10 cellular contexts compared by ENCODE assay signal in genomic region chr3:57646723-57647122, GRCh38. TPM values are rescaled to one million over a fixed set of nuclear protein-coding genes. Genes with fewer than 3 reads are reported as not detected.
A peak's percentile ranks its signal among the peaks of the same experiment; 100 is the strongest.
DNase-seq lines count a peak whose midpoint lies in the region; ATAC-seq and TF ChIP-seq lines count a peak whose summit lies in the region.
"Had no signal": no experiment of that assay in that cellular context is flagged by ENCODE, and none has a peak within 500 bp of the region (broad histone marks: within the 10 kb centered on the region; RNA-seq: fewer than 3 reads in every experiment).

No MANE protein-coding gene starts in this region.

- H3K27ac Mint-ChIP-seq in CD14-positive monocyte = peak overlapping the region in 3 of 7 donors; percentile 6 to 79 (median 27)
- peak overlapping the region; percentile 36 for H3K27ac Mint-ChIP-seq in memory B cell
- H3K27ac Mint-ChIP-seq in Calu3 (ENCODE audit: unreplicated experiment) = no peak overlapping the region

- peaks cover 5 to 15% (median 8%) of the 10 kb centered on the region in 7 donors for H3K9me3 Mint-ChIP-seq in CD14-positive monocyte
- peaks cover 9% of the 10 kb centered on the region for H3K9me3 Mint-ChIP-seq in memory B cell
- H3K9me3 Mint-ChIP-seq in Calu3 (ENCODE audit: low read depth, unreplicated experiment) = no peaks in the 10 kb centered on the region

- no TSS peak for BruUV-seq in Calu3 (replicated peaks; lab: Mats Ljungman, UMichigan)

- H3K4me1 Mint-ChIP-seq in CD14-positive monocyte (no peaks in the 10 kb centered on the region), memory B cell (peaks cover 14% of the 10 kb centered on the region), Calu3 (ENCODE audit: low read depth, unreplicated experiment) (peaks cover 10% of the 10 kb centered on the region)

- DNase-seq in CD14-positive monocyte (ENCODE audit: low spot score) (no peak), LNCaP clone FGC (ENCODE audit: low read depth) (no peak), dermis microvascular lymphatic vessel endothelial cell (ENCODE audit: low read depth in 2 of 2) (peak; percentile 31 to 49), memory B cell (ENCODE audit: low spot score in 2 of 2) (no peak), inferior parietal cortex (ENCODE audit: extremely low spot score) (no peak), NCI-H2171 (lab: John Stamatoyannopoulos, UW) (no peak), Calu3 (no peak), dorsolateral prefrontal cortex (no peak)
- DNase-seq: activated effector memory CD4-positive, alpha-beta T cell treated with anti-CD3 and anti-CD28 coated beads, Interleukin-2, amount 50 U/mL, for 16 hours; lower lobe of right lung had no signal

- H3K27me3 Mint-ChIP-seq in CD14-positive monocyte (ENCODE audit: low read depth in 3 of 3) (no peaks in the 10 kb centered on the region), memory B cell (no peaks in the 10 kb centered on the region), Calu3 (ENCODE audit: unreplicated experiment) (no peaks in the 10 kb centered on the region)

- H3K27me3 ChIP-seq in dorsolateral prefrontal cortex = no peaks in the 10 kb centered on the region

- no peak overlapping the region for H3K27ac ChIP-seq in dorsolateral prefrontal cortex
- H3K27ac ChIP-seq: lower lobe of right lung had no signal

- H3K4me3 ChIP-seq in LNCaP clone FGC (ENCODE audit: low read depth, low read length) (no peak overlapping the region), dorsolateral prefrontal cortex (no peak overlapping the region)
- H3K4me3 ChIP-seq: lower lobe of right lung had no signal

- CTCF ChIA-PET in Calu3 (lab: Charles Lee) = interaction anchor here (0.5 kb wide), 1 partner anchor 78 kb away, joined by 3 read pairs; no protein-coding TSS in a partner anchor

- ATAC-seq in memory B cell (ENCODE audit: low read depth) = no peak

- H3K36me3 Mint-ChIP-seq in CD14-positive monocyte (peaks cover 74 to 94% of the 10 kb centered on the region in 2 donors), memory B cell (peaks cover 49% of the 10 kb centered on the region), Calu3 (ENCODE audit: insufficient read depth, unreplicated experiment) (peaks cover 24% of the 10 kb centered on the region)

- peak; percentile 28 for TF ChIP-seq CTCF in CD14-positive monocyte (IDR thresholded peaks at IDR 0.05)
- peak; percentile 21; the same call in 1 of the 2 replicates for TF ChIP-seq CTCF in LNCaP clone FGC (IDR thresholded peaks at IDR 0.05; ENCODE audit: control insufficient read depth, extremely low read depth, insufficient read depth)
- TF ChIP-seq CTCF in Calu3 (IDR thresholded peaks at IDR 0.05; ENCODE audit: unreplicated experiment) = no peak
- peak in 2 of 56 donors; percentile 27 to 31 for TF ChIP-seq CTCF in dorsolateral prefrontal cortex (IDR thresholded peaks at IDR 0.05 in 54 of 56, conservative IDR thresholded peaks at IDR 0.05 in 2 of 56; ENCODE audit: low read depth in 1 of 56, partially characterized antibody in 56 of 56)

- H3K4me3 Mint-ChIP-seq in CD14-positive monocyte = no peak overlapping the region
- H3K4me3 Mint-ChIP-seq in memory B cell = no peak overlapping the region
- H3K4me3 Mint-ChIP-seq in Calu3 (ENCODE audit: low read depth, unreplicated experiment) = no peak overlapping the region

- intact Hi-C loops in CD14-positive monocyte (cut with micrococcal nuclease) (no loop called here), Calu3 (cut with micrococcal nuclease; ENCODE audit: unreplicated experiment) (loop anchor here (1.0 kb wide), 1 partner anchor 42 kb away; no protein-coding TSS in a partner anchor), dorsolateral prefrontal cortex (cut with DNase I) (no loop called here)

RNA-seq across cellular contexts. Expression of gene DENND6A, which starts 46.2 kb away (rescaled TPM):
- 10 to 100 TPM; 15.4 to 20.8 TPM for polyA plus RNA-seq in CD14-positive monocyte
- total RNA-seq in dermis microvascular lymphatic vessel endothelial cell (19.5 and 21.2 TPM in 2 replicates), Calu3 (2022) (23.7 and 25.1 TPM in 2 replicates), dorsolateral prefrontal cortex (10 to 100 TPM; 13.1 to 41.8 (median 28.0) TPM)

RNA-seq across cellular contexts. Expression of gene ARF4, which starts 49.6 kb away (rescaled TPM):
- 100 to 1,000 TPM; 224 to 229 TPM for polyA plus RNA-seq in CD14-positive monocyte
- total RNA-seq in dermis microvascular lymphatic vessel endothelial cell (121 and 123 TPM in 2 replicates), Calu3 (2022) (160 and 164 TPM in 2 replicates), dorsolateral prefrontal cortex (10 to 100 TPM; 45.6 to 76.9 (median 61.0) TPM)

Comparison
In these comparisons a context has a peak if more than half of its experiments do, and no peak if none do; other contexts are left out.
1. DNase-seq: peak in dermis microvascular lymphatic vessel endothelial cell (2 of 2); none in CD14-positive monocyte (single experiment), LNCaP clone FGC (single experiment), memory B cell (0 of 2), inferior parietal cortex (single experiment), NCI-H2171 (single experiment), Calu3 (single experiment) and dorsolateral prefrontal cortex (0 of 10).